Comparison of ENCODE assay signal across 19 cellular contexts in the genomic region with DNA sequence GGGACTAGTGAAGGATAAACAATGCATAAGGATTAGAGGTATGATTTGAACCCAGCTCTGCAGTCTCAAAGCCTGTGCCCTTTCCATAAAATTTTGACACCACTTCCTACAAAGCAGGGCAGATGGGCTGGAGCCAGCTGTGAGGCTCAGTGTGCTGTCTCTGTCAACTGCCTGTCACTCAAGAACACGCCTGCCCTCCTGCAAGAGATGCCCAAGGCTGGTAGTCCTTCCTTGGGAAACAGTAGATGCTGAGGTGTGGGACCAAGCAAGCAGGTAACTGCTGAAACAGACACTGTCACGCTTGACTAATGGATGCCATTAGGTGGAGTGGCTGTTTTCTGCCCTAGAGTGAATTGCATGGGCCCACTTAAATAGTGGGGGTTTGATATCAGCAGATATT.
A peak's percentile ranks its signal among the peaks of the same experiment; 100 is the strongest.
DNase-seq lines count a peak whose midpoint lies in the region; ATAC-seq and TF ChIP-seq lines count a peak whose summit lies in the region.
"Had no signal": no experiment of that assay in that cellular context is flagged by ENCODE, and none has a peak within 500 bp of the region (broad histone marks: within the 10 kb centered on the region; RNA-seq: fewer than 3 reads in every experiment).

No MANE protein-coding gene starts in this region.

- H3K9me2 ChIP-seq in PC-3 (replicated peaks; ENCODE audit: low read length): no peaks in the 10 kb centered on the region

- no peak for ATAC-seq in PC-3
- no peak for ATAC-seq in left lobe of liver
- no peak for ATAC-seq in HG03571 (IDR thresholded peaks at IDR 0.05; ENCODE audit: unreplicated experiment)
- ATAC-seq: HCT116, Right ventricle myocardium inferior had no signal

- no TSS peak for BruUV-seq in PC-3 (replicated peaks; lab: Mats Ljungman, UMichigan)

- DNase-seq in DMS79 (lab: John Stamatoyannopoulos, UW): peak; percentile 64
- DNase-seq in PC-3: no peak
- DNase-seq in left lobe of liver (ENCODE audit: low spot score): peak; percentile 6
- peak; percentile 3 for DNase-seq in progenitor cell of endocrine pancreas (ENCODE audit: low spot score, unreplicated experiment)
- DNase-seq in C1 segment of cervical spinal cord (lab: John Stamatoyannopoulos, UW): no peak
- no peak for DNase-seq in cerebellar cortex (ENCODE audit: low spot score)
- DNase-seq: ACHN, GM23248, Kasumi-1, MG63, NCI-H1048, NCI-H1436, NCI-H1930, NCI-H2171, NCI-H526 treated with DMSO at 0.1 percent for 48 hours had no signal

- peaks cover 11% of the 10 kb centered on the region for H3K27me3 Mint-ChIP-seq in progenitor cell of endocrine pancreas

- H3K27ac ChIP-seq in PC-3 (ENCODE audit: low read length): peak overlapping the region; percentile 50; the same call in 1 of the 2 replicates
- H3K27ac ChIP-seq: C4-2B, GM23248 had no signal

- no peak overlapping the region for H3K4me3 Mint-ChIP-seq in progenitor cell of endocrine pancreas (ENCODE audit: low read depth)

- no peak overlapping the region for H3K9ac ChIP-seq in PC-3 (ENCODE audit: low read length)
- H3K9ac ChIP-seq: GM23248 had no signal

- H3K4me1 ChIP-seq in PC-3 (ENCODE audit: insufficient read depth, low read length): peaks cover 45% of the 10 kb centered on the region

- H3K4me2 ChIP-seq in PC-3 (ENCODE audit: low read length): no peak overlapping the region

- H3K27me3 ChIP-seq in PC-3 (ENCODE audit: low read length): no peaks in the 10 kb centered on the region
- H3K27me3 ChIP-seq: MG63 had no signal

- intact Hi-C loops in PC-3 (cut with micrococcal nuclease): loop anchor here (2.0 to 5.0 kb wide), 3 partner anchors 45 to 1069 kb away; no protein-coding TSS in a partner anchor

- no peaks in the 10 kb centered on the region for H3F3A ChIP-seq in PC-3 (ENCODE audit: low read length, unreplicated experiment)

- no peaks in the 10 kb centered on the region for H3K9me3 ChIP-seq in PC-3 (ENCODE audit: low read length)
- H3K9me3 ChIP-seq: MG63 had no signal

- no peak overlapping the region for H2AFZ ChIP-seq in PC-3 (ENCODE audit: low read length)
- H2AFZ ChIP-seq: GM23248 had no signal

- H3K79me2 ChIP-seq in PC-3 (ENCODE audit: low read length): no peaks in the 10 kb centered on the region

- TF ChIP-seq CTCF in PC-3 (conservative IDR thresholded peaks at IDR 0.05; ENCODE audit: low read depth, low read length) (no peak), progenitor cell of endocrine pancreas (IDR thresholded peaks at IDR 0.05; ENCODE audit: unreplicated experiment) (no peak)

- no peak overlapping the region for H3K27ac Mint-ChIP-seq in progenitor cell of endocrine pancreas

- H3K36me3 Mint-ChIP-seq in progenitor cell of endocrine pancreas (ENCODE audit: insufficient read depth): no peaks in the 10 kb centered on the region

- CTCF ChIA-PET in PC-3 (lab: Charles Lee): no interaction called here

- H3K36me3 ChIP-seq in PC-3 (ENCODE audit: low read depth, low read length): no peaks in the 10 kb centered on the region
- H3K36me3 ChIP-seq: MG63 had no signal

- POLR2A ChIA-PET in PC-3 (lab: Charles Lee; ENCODE audit: unreplicated experiment): no interaction called here

- H3K4me3 ChIP-seq in PC-3 (ENCODE audit: low read length): no peak overlapping the region
- H3K4me3 ChIP-seq: GM23248, MG63 had no signal

- no peaks in the 10 kb centered on the region for H3K9me3 Mint-ChIP-seq in progenitor cell of endocrine pancreas (ENCODE audit: low read depth)

- H3K4me1 Mint-ChIP-seq in progenitor cell of endocrine pancreas (ENCODE audit: low read depth): peaks cover 6% of the 10 kb centered on the region

- H4K20me1 ChIP-seq in PC-3 (ENCODE audit: low read length): no peaks in the 10 kb centered on the region

Comparison
In these comparisons a context has a peak if more than half of its experiments do, and no peak if none do; other contexts are left out.
1. DNase-seq: peak in DMS79 (single experiment), left lobe of liver (single experiment) and progenitor cell of endocrine pancreas (single experiment); none in PC-3 (single experiment), C1 segment of cervical spinal cord (0 of 14) and cerebellar cortex (single experiment).